Comparison of ENCODE assay signal across 22 cellular contexts in genomic region chr21:33767236-33767635, GRCh38.
DNase-seq lines count a peak whose midpoint lies in the region; ATAC-seq and TF ChIP-seq lines count a peak whose summit lies in the region.
"Had no signal": no experiment of that assay in that cellular context is flagged by ENCODE, and none has a peak within 500 bp of the region (broad histone marks: within the 10 kb centered on the region; RNA-seq: fewer than 3 reads in every experiment).

No MANE protein-coding gene starts in this region.

- H3K4me3 ChIP-seq in astrocyte of the spinal cord (ENCODE audit: low read depth, low read length): no peak overlapping the region
- H3K4me3 ChIP-seq: heart right ventricle, lower lobe of right lung, Peyer's patch, skin epidermis, upper lobe of left lung had no signal

- ATAC-seq in HG03196 (IDR thresholded peaks at IDR 0.05; ENCODE audit: unreplicated experiment) (no peak), GM18502 (IDR thresholded peaks at IDR 0.05; ENCODE audit: poor library complexity, unreplicated experiment) (no peak)
- ATAC-seq: activated CD4-positive, alpha-beta T cell treated with anti-CD3 and anti-CD28 coated beads for 36 hours; activated T-helper 17 cell treated with anti-CD3 and anti-CD28 coated beads, Interleukin-2, amount 50 U/mL, for 72 hours; heart right ventricle; lower lobe of right lung; naive thymus-derived CD8-positive, alpha-beta T cell; stimulated activated memory B cell treated with anti-CD40 and anti-IgM and Interleukin-4, amounts not matched to agents 10 μg/mL and 1 μg/mL and 100 μg/mL, for 72 hours had no signal

- no peak for TF ChIP-seq CTCF in astrocyte of the spinal cord (IDR thresholded peaks at IDR 0.05; ENCODE audit: low read depth, low read length)

- in situ Hi-C loops in astrocyte of the spinal cord (cut with HindIII; ENCODE audit: low sequenced_read_pairs): no loop called here

- DNase-seq in GM03348 (ENCODE audit: low spot score) (peak; percentile 40), astrocyte of the spinal cord (ENCODE audit: low read depth, low spot score) (peak; percentile 50), glomerular visceral epithelial cell (ENCODE audit: extremely low spot score) (peak; percentile 70), NK-92 (lab: John Stamatoyannopoulos, UW; ENCODE audit: unreplicated experiment) (no peak), SW 1271 (lab: John Stamatoyannopoulos, UW) (no peak)
- DNase-seq: activated CD4-positive, alpha-beta T cell treated with anti-CD3 and anti-CD28 coated beads for 36 hours; amniotic stem cell; CD4-positive, alpha-beta T cell; heart right ventricle; kidney; lower lobe of right lung; naive thymus-derived CD8-positive, alpha-beta T cell; NCI-H146; NCI-H2107; Peyer's patch; SHP77 treated with DMSO at 0.1 percent for 48 hours had no signal

Comparison
In these comparisons a context has a peak if more than half of its experiments do, and no peak if none do; other contexts are left out.
1. DNase-seq: peak in GM03348 (single experiment), astrocyte of the spinal cord (single experiment) and glomerular visceral epithelial cell (single experiment); none in NK-92 (single experiment) and SW 1271 (0 of 2).